In the genomic region with DNA sequence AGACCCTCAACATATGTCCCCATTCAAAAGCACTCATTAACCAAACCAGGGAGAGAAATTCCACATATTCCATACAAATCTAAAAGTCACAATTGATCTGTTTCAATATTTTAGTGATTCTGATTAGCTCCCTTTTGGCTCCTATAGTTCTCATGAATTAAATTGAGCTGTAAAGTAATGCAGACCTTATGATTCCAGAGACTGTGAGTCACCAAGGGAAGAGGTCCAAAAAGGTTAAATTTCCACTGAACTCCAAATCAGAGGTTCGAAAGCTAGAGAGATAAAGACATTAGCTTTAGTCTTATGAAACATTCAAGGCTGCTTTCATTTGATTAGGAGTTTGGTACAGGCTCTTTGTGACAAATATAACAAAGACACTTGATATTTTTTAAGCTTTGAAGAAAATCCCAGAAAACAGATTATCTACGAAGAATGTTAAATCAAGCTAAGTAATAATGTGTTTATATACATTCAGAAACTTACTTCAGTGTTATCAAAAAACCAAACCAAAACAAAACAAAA, we compare ENCODE assay signal across 4 cellular contexts. TPM values are rescaled to one million over a fixed set of nuclear protein-coding genes. Genes with fewer than 3 reads are reported as not detected.
DNase-seq lines count a peak whose midpoint lies in the region; ATAC-seq and TF ChIP-seq lines count a peak whose summit lies in the region.
"Not testable (repeated sequence)": the region's sequence is repeated elsewhere in the genome, so short reads cannot be mapped to it uniquely, and the experiment has no call there.

No MANE protein-coding gene starts in this region.

- POLR2A ChIA-PET in IMR-90 (lab: Charles Lee; ENCODE audit: unreplicated experiment), result not testable (repeated sequence)

- intact Hi-C loops in IMR-90 (cut with micrococcal nuclease), result not testable (repeated sequence)

- CTCF ChIA-PET in IMR-90 (lab: Yijun Ruan, JAX), result not testable (repeated sequence)

- in situ Hi-C loops in ACHN (cut with HindIII; ENCODE audit: low pct_ligation_motif_present, low pct_unique_long_range_greater_than_20kb, low sequenced_read_pairs); IMR-90 (cut with MboI; ENCODE audit: low sequenced_read_pairs): not testable (repeated sequence)

- H3K9me3 ChIP-seq in IMR-90 (ENCODE audit: control insufficient read depth, insufficient read depth, low read length), result not testable (repeated sequence)

- dilution Hi-C loops in IMR-90 (cut with HindIII; ENCODE audit: low sequenced_read_pairs, unreplicated experiment), result not testable (repeated sequence)

- not testable (repeated sequence) for H2AK9ac ChIP-seq in IMR-90 (replicated peaks; ENCODE audit: low read depth, low read length, poor library complexity)

- not testable (repeated sequence) for H3K56ac ChIP-seq in IMR-90 (ENCODE audit: extremely low read depth, insufficient read depth, low read length)

- H2AFZ ChIP-seq in IMR-90 (replicated peaks; ENCODE audit: low read length, poor library complexity), result not testable (repeated sequence)

- not testable (repeated sequence) for H3K4ac ChIP-seq in IMR-90 (ENCODE audit: low read depth, low read length)

- H2BK5ac ChIP-seq in IMR-90 (ENCODE audit: low read depth, low read length, poor library complexity, severe bottlenecking), result not testable (repeated sequence)

- H3K23ac ChIP-seq in IMR-90 (ENCODE audit: low read depth, low read length), result not testable (repeated sequence)

- TF ChIP-seq CTCF in IMR-90 (conservative IDR thresholded peaks at IDR 0.05; ENCODE audit: low read depth, low read length); fibroblast of the aortic adventitia (IDR thresholded peaks at IDR 0.05; ENCODE audit: insufficient read depth, low read length): not testable (repeated sequence)

- H4K8ac ChIP-seq in IMR-90 (ENCODE audit: low read depth in 2 of 2, low read length in 2 of 2), result not testable (repeated sequence)

- not testable (repeated sequence) for H3K27ac ChIP-seq in IMR-90 (ENCODE audit: insufficient read depth, low read length)

- peak overlapping the region; percentile 55 for H3K4me2 ChIP-seq in IMR-90 (ENCODE audit: low read depth, low read length)

- H4K91ac ChIP-seq in IMR-90 (ENCODE audit: insufficient read depth, low read depth, low read length), result not testable (repeated sequence)

- not testable (repeated sequence) for H3K27me3 ChIP-seq in IMR-90 (ENCODE audit: control insufficient read depth, insufficient read depth, low read length)

- not testable (repeated sequence) for H3K18ac ChIP-seq in IMR-90 (ENCODE audit: low read depth, low read length)

- H4K20me1 ChIP-seq in IMR-90 (ENCODE audit: insufficient read depth, low read length), result not testable (repeated sequence)

- not testable (repeated sequence) for H2BK15ac ChIP-seq in IMR-90 (ENCODE audit: low read depth, low read length)

- H3K4me3 ChIP-seq in IMR-90 (ENCODE audit: insufficient read depth, low read depth, low read length); fibroblast of the aortic adventitia (ENCODE audit: low read depth, low read length): not testable (repeated sequence)

- not testable (repeated sequence) for H3K9ac ChIP-seq in IMR-90 (ENCODE audit: low read depth, low read length)

- not testable (repeated sequence) for H2BK120ac ChIP-seq in IMR-90 (ENCODE audit: low read depth, low read length)

- WGBS in IMR-90 (ENCODE audit: extremely low coverage in 2 of 2, insufficient read length in 1 of 2), 2 experiments, result no CpG with 5 or more reads among the region's 2 CpGs

- ATAC-seq in IMR-90 (ENCODE audit: low read depth) (peak; percentile 80), SK-N-SH treated with all-trans-retinoic acid at 6 μM for 48 hours (peak; percentile 84)

- H4K5ac ChIP-seq in IMR-90 (ENCODE audit: low read depth, low read length), result not testable (repeated sequence)

- H2BK20ac ChIP-seq in IMR-90 (ENCODE audit: low read depth, low read length), result not testable (repeated sequence)

- H3K79me1 ChIP-seq in IMR-90 (ENCODE audit: low read depth in 1 of 2, low read length in 2 of 2), result not testable (repeated sequence)

- H3K14ac ChIP-seq in IMR-90 (replicated peaks; ENCODE audit: low read depth, low read length), result not testable (repeated sequence)

- H2AK5ac ChIP-seq in IMR-90 (ENCODE audit: low read depth, low read length), result not testable (repeated sequence)

- not testable (repeated sequence) for H3K4me1 ChIP-seq in IMR-90 (ENCODE audit: control insufficient read depth, insufficient read depth, low read length)

- not testable (repeated sequence) for H3K36me3 ChIP-seq in IMR-90 (ENCODE audit: control insufficient read depth, insufficient read depth, low read length)

- DNase-seq in ACHN, result peak; percentile 3
- DNase-seq in IMR-90, result not testable (repeated sequence)
- peak; percentile 27 for DNase-seq in fibroblast of the aortic adventitia (ENCODE audit: low read depth)

- TF ChIP-seq POLR2A in IMR-90 (IDR thresholded peaks at IDR 0.05; ENCODE audit: low read depth, low read length), result not testable (repeated sequence)

- H3K9me1 ChIP-seq in IMR-90 (ENCODE audit: insufficient read depth, low read length), result not testable (repeated sequence)

- BruUV-seq in IMR-90 (replicated peaks; lab: Mats Ljungman, UMichigan), result not testable (repeated sequence)

- TF ChIP-seq RAD21 in IMR-90 (IDR thresholded peaks at IDR 0.05; ENCODE audit: low read length), result not testable (repeated sequence)

TF ChIP-seq in SK-N-SH treated with all-trans-retinoic acid at 6 μM for 48 hours, 23 proteins besides CTCF, POLR2A, EP300 and RAD21:
- TF ChIP-seq ISL1 (CRISPR knock-in tag; IDR thresholded peaks at IDR 0.05) (0 out of 2 replicates have a peak, but pooled peaks have one; percentile 19), ZFP3 (CRISPR knock-in tag; IDR thresholded peaks at IDR 0.05) (peak; percentile 96)

RNA-seq across cellular contexts. Expression of a gene that starts 33.1 kb away (rescaled TPM):
- 86.2 and 117 TPM in 2 replicates for total RNA-seq in IMR-90 (2012; rRNA removed)
- 74.4 and 82.4 TPM in 2 replicates for polyA plus RNA-seq in IMR-90 (2012; rRNA removed)
- 29.6 and 49.6 TPM in 2 replicates for polyA plus RNA-seq in IMR-90 (2012; cell fraction: cytosol; rRNA removed)
- polyA plus RNA-seq in IMR-90 (2012; cell fraction: nucleus; rRNA removed; ENCODE audit: low replicate concordance), result 7.6 and 36.7 TPM in 2 replicates
- total RNA-seq in fibroblast of the aortic adventitia (ENCODE audit: low replicate concordance), result 54.1 and 77.6 TPM in 2 replicates
